Comparison of ENCODE assay signal across 11 cellular contexts in the genomic region with DNA sequence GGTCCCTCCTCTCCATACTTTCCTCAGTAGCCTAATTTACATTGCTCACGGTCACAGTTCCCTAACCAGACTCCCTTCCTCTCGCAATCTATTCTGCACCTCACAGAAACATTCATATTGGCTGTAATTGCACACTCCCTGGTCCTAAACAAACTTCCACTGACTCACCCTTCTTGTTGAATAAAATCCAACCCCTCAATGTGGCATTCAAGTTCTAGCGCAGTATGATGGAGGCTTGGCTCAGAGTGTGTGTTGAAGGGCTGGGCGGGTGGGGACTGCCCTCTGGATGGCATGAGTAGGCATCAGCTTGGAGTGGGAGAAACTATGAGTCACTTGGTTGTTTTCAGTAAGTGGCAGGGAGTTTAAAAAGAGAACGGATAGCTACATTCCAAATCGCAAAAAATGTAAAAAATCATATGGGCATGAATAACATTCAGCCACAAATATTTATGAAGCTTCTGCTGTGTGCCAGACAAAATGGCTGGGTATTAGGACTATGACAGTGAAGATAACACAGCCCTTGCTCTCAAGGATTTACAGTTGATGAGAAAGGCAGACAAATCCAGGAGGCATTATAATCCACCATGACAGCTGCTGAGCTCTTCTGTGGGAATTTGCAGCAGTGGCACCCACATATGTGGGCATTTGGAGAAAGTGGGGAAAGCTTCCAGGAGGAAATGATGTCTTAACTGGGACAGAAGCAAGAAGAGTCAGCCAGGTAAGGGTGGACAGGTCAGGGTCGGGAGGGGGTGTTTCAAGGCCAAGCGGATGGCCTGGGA. TPM values are rescaled to one million over a fixed set of nuclear protein-coding genes. Genes with fewer than 3 reads are reported as not detected.
DNase-seq lines count a peak whose midpoint lies in the region; ATAC-seq, FAIRE-seq and TF ChIP-seq lines count a peak whose summit lies in the region.
"Had no signal": no experiment of that assay in that cellular context is flagged by ENCODE, and none has a peak within 500 bp of the region (broad histone marks: within the 10 kb centered on the region; RNA-seq: fewer than 3 reads in every experiment).

No MANE protein-coding gene starts in this region.

- BruUV-seq in MCF 10A (replicated peaks; lab: Mats Ljungman, UMichigan): TSS peak; percentile 62

- POLR2A ChIA-PET in MCF 10A (lab: Yijun Ruan, JAX): interaction anchor here (0.5 to 5.7 kb wide), 24 partner anchors 9 to 1558 kb away, joined by 3 to 130 read pairs (median 4); partner anchors contain the start of genes B3GALNT2 and LYST
- POLR2A ChIA-PET in activated naive CD8-positive, alpha-beta T cell treated with anti-CD3 and anti-CD28 coated beads, Interleukin-2, amount 10 ng/mL, durations not matched to agents 7 days and 5 days (lab: Charles Lee): no interaction called here

- intact Hi-C loops in MCF 10A (cut with micrococcal nuclease): loop anchor here (1.0 kb wide), 2 partner anchors 8 to 37 kb away; no protein-coding TSS in a partner anchor
- intact Hi-C loops in breast epithelium (cut with DNase I; ENCODE audit: low total_unique reads): no loop called here

- H3K27ac Mint-ChIP-seq in MCF 10A (ENCODE audit: low read depth, unreplicated experiment): peak overlapping the region; percentile 99
- peak overlapping the region; percentile 9 for H3K27ac Mint-ChIP-seq in activated naive CD8-positive, alpha-beta T cell treated with anti-CD3 and anti-CD28 coated beads, Interleukin-2, amount 10 ng/mL, durations not matched to agents 7 days and 5 days
- H3K27ac Mint-ChIP-seq: CD4-positive, alpha-beta T cell had no signal

- H3K36me3 ChIP-seq in breast epithelium: no peaks in the 10 kb centered on the region
- H3K36me3 ChIP-seq in keratinocyte (ENCODE audit: control insufficient read depth in 2 of 2, extremely low read depth in 1 of 2, insufficient read depth in 2 of 2, low read length in 2 of 2): no peaks in the 10 kb centered on the region
- no peaks in the 10 kb centered on the region for H3K36me3 ChIP-seq in urinary bladder (ENCODE audit: insufficient read depth)
- H3K36me3 ChIP-seq: heart left ventricle had no signal

- CTCF ChIA-PET in MCF 10A (lab: Yijun Ruan, JAX): interaction anchor here (0.5 to 5.7 kb wide), 19 partner anchors 9 to 408 kb away, joined by 3 to 65 read pairs (median 5); partner anchors contain the start of genes B3GALNT2 and LYST

- DNase-seq in MCF 10A (ENCODE audit: unreplicated experiment) (peak; percentile 100), breast epithelium (ENCODE audit: low spot score in 2 of 2) (no peak), keratinocyte (ENCODE audit: low read depth, low spot score) (peak; percentile 93)
- DNase-seq in activated naive CD8-positive, alpha-beta T cell treated with anti-CD3 and anti-CD28 coated beads, Interleukin-2, amount 10 ng/mL, durations not matched to agents 7 days and 5 days: no peak
- DNase-seq in stimulated activated CD4-positive, alpha-beta T cell treated with anti-CD3 and anti-CD28 coated beads, Interleukin-4, amount 100 ng/mL, for 24 hours: no peak
- no peak for DNase-seq in activated CD8-positive, alpha-beta memory T cell treated with anti-CD3 and anti-CD28 coated beads, Interleukin-2, amount 50 U/mL, for 48 hours
- DNase-seq in activated CD8-positive, alpha-beta memory T cell treated with anti-CD3 and anti-CD28 coated beads for 24 hours: no peak
- DNase-seq: CD4-positive, alpha-beta T cell; heart left ventricle; stimulated activated CD4-positive, alpha-beta T cell treated with anti-CD3 and anti-CD28 coated beads, Interleukin-2, amount 100 ng/mL, for 24 hours had no signal

- no peaks in the 10 kb centered on the region for H4K20me1 ChIP-seq in keratinocyte (ENCODE audit: control insufficient read depth, extremely low read depth, insufficient read depth, low read length)

- H3K36me3 Mint-ChIP-seq in MCF 10A (ENCODE audit: insufficient read depth, unreplicated experiment): no peaks in the 10 kb centered on the region
- no peaks in the 10 kb centered on the region for H3K36me3 Mint-ChIP-seq in activated naive CD8-positive, alpha-beta T cell treated with anti-CD3 and anti-CD28 coated beads, Interleukin-2, amount 10 ng/mL, durations not matched to agents 7 days and 5 days

- H3K27me3 ChIP-seq in breast epithelium: no peaks in the 10 kb centered on the region
- no peaks in the 10 kb centered on the region for H3K27me3 ChIP-seq in keratinocyte (ENCODE audit: control insufficient read depth, extremely low read depth, insufficient read depth, low read length)
- H3K27me3 ChIP-seq: heart left ventricle had no signal

- no peak for TF ChIP-seq POLR2A in breast epithelium (IDR thresholded peaks at IDR 0.05)

- dilution Hi-C loops in keratinocyte (cut with MboI; ENCODE audit: extremely low pct_ligation_motif_present, low sequenced_read_pairs): no loop called here

- peak; percentile 87 for FAIRE-seq in keratinocyte (lab: Jason Lieb, UNC)

- no peaks in the 10 kb centered on the region for H3K27me3 Mint-ChIP-seq in MCF 10A (ENCODE audit: insufficient read depth, unreplicated experiment)
- H3K27me3 Mint-ChIP-seq in activated naive CD8-positive, alpha-beta T cell treated with anti-CD3 and anti-CD28 coated beads, Interleukin-2, amount 10 ng/mL, durations not matched to agents 7 days and 5 days: no peaks in the 10 kb centered on the region
- H3K27me3 Mint-ChIP-seq: CD4-positive, alpha-beta T cell had no signal

- peak overlapping the region in 1 of 2 donors; percentile 32 for H3K27ac ChIP-seq in breast epithelium
- peak overlapping the region; percentile 100 for H3K27ac ChIP-seq in keratinocyte (ENCODE audit: control insufficient read depth, insufficient read depth, low read length)
- peak overlapping the region; percentile 64 for H3K27ac ChIP-seq in urinary bladder (ENCODE audit: low read depth)

- no peak for ATAC-seq in activated naive CD8-positive, alpha-beta T cell treated with anti-CD3 and anti-CD28 coated beads, Interleukin-2, amount 10 ng/mL, durations not matched to agents 7 days and 5 days (ENCODE audit: low read depth)

- TF ChIP-seq CTCF in MCF 10A (IDR thresholded peaks at IDR 0.05; ENCODE audit: unreplicated experiment) (no peak), breast epithelium (IDR thresholded peaks at IDR 0.05) (no peak), keratinocyte (optimal IDR thresholded peaks at IDR 0.05 in 1 of 3, IDR thresholded peaks at IDR 0.05 in 1 of 3, conservative IDR thresholded peaks at IDR 0.05 in 1 of 3; ENCODE audit: extremely low read depth in 1 of 3, insufficient read depth in 2 of 3, low read length in 3 of 3) (no peak)

- H3K4me1 Mint-ChIP-seq in MCF 10A (ENCODE audit: insufficient read depth, unreplicated experiment): peaks cover 55% of the 10 kb centered on the region
- H3K4me1 Mint-ChIP-seq in activated naive CD8-positive, alpha-beta T cell treated with anti-CD3 and anti-CD28 coated beads, Interleukin-2, amount 10 ng/mL, durations not matched to agents 7 days and 5 days: peaks cover 12% of the 10 kb centered on the region

- H3K4me1 ChIP-seq in breast epithelium: no peaks in the 10 kb centered on the region
- H3K4me1 ChIP-seq in keratinocyte (ENCODE audit: control insufficient read depth, extremely low read depth, insufficient read depth, low read length): peaks cover 59% of the 10 kb centered on the region
- no peaks in the 10 kb centered on the region for H3K4me1 ChIP-seq in urinary bladder (ENCODE audit: insufficient read depth)

- peak overlapping the region; percentile 64 for H2AFZ ChIP-seq in keratinocyte (ENCODE audit: control insufficient read depth, low read length)

- H3K9me3 Mint-ChIP-seq in MCF 10A (ENCODE audit: unreplicated experiment): no peaks in the 10 kb centered on the region
- peaks cover under 1% of the 10 kb centered on the region for H3K9me3 Mint-ChIP-seq in activated naive CD8-positive, alpha-beta T cell treated with anti-CD3 and anti-CD28 coated beads, Interleukin-2, amount 10 ng/mL, durations not matched to agents 7 days and 5 days
- H3K9me3 Mint-ChIP-seq: CD4-positive, alpha-beta T cell had no signal

- peaks cover 2% of the 10 kb centered on the region for H3K79me2 ChIP-seq in keratinocyte (ENCODE audit: control insufficient read depth, insufficient read depth, low read length)

- H3K4me3 ChIP-seq in breast epithelium (no peak overlapping the region), keratinocyte (ENCODE audit: control insufficient read depth in 2 of 3, extremely low read depth in 1 of 3, insufficient read depth in 2 of 3, low read depth in 1 of 3, low read length in 3 of 3) (peak overlapping the region; percentile 31 to 36 (median 33)), urinary bladder (ENCODE audit: low read depth, low read length) (no peak overlapping the region)
- H3K4me3 ChIP-seq: heart left ventricle had no signal

- 59% methylated on average over 8 of the region's 8 CpGs for WGBS in urinary bladder

- H3K4me3 Mint-ChIP-seq in MCF 10A (ENCODE audit: unreplicated experiment): peak overlapping the region; percentile 22
- H3K4me3 Mint-ChIP-seq in activated naive CD8-positive, alpha-beta T cell treated with anti-CD3 and anti-CD28 coated beads, Interleukin-2, amount 10 ng/mL, durations not matched to agents 7 days and 5 days: no peak overlapping the region
- H3K4me3 Mint-ChIP-seq: CD4-positive, alpha-beta T cell had no signal

- peak overlapping the region; percentile 91 for H3K4me2 ChIP-seq in keratinocyte (ENCODE audit: control insufficient read depth, extremely low read depth, insufficient read depth, low read depth, low read length)

- H3K9me1 ChIP-seq in keratinocyte (ENCODE audit: control insufficient read depth, extremely low read depth, insufficient read depth, low read length): no peaks in the 10 kb centered on the region

- H3K9ac ChIP-seq in keratinocyte (ENCODE audit: control insufficient read depth, extremely low read depth, insufficient read depth, low read length): peak overlapping the region; percentile 87

- H3K9me3 ChIP-seq in breast epithelium: no peaks in the 10 kb centered on the region
- no peaks in the 10 kb centered on the region for H3K9me3 ChIP-seq in keratinocyte (ENCODE audit: control insufficient read depth, low read depth, low read length)
- H3K9me3 ChIP-seq: heart left ventricle had no signal

RNA-seq across cellular contexts. Expression of gene LYST, which starts 42.2 kb away (rescaled TPM):
- 23.9 and 37.4 TPM in 2 replicates for total RNA-seq in MCF 10A (2022)
- 10 to 100 TPM; 63.3 to 78.3 (median 66.1) TPM for total RNA-seq in breast epithelium
- 10 to 100 TPM; 52.8 to 61.2 TPM for total RNA-seq in activated naive CD8-positive, alpha-beta T cell treated with anti-CD3 and anti-CD28 coated beads, Interleukin-2, amount 10 ng/mL, durations not matched to agents 7 days and 5 days
- 9.5 to 30.9 TPM (median 24.7 TPM) in 3 replicates for polyA plus RNA-seq in keratinocyte
- 29.2 TPM for polyA plus RNA-seq in keratinocyte (2011; ENCODE audit: low read depth)
- polyA plus RNA-seq in keratinocyte (2011; cell fraction: cytosol; rRNA removed): 5.9 and 13.2 TPM in 2 replicates
- polyA plus RNA-seq in keratinocyte (2011; cell fraction: nucleus; rRNA removed): 49.0 and 52.9 TPM in 2 replicates
- polyA plus RNA-seq in keratinocyte (2012; ENCODE audit: low replicate concordance): 7.7 and 20.9 TPM in 2 replicates
- polyA minus RNA-seq in keratinocyte: 13.1 to 108 TPM (median 83.3 TPM) in 3 replicates
- 11.1 TPM for polyA minus RNA-seq in keratinocyte (2011; cell fraction: cytosol; rRNA and poly(A)+ RNA removed)
- polyA minus RNA-seq in keratinocyte (2011; cell fraction: nucleus; rRNA and poly(A)+ RNA removed): 126 and 238 TPM in 2 replicates
- 62.7 TPM for total RNA-seq in urinary bladder
- 10.6 TPM for polyA plus RNA-seq in urinary bladder

Comparison
In these comparisons a context has a peak if more than half of its experiments do, and no peak if none do; other contexts are left out.
1. DNase-seq: peak in MCF 10A (single experiment) and keratinocyte (single experiment); none in breast epithelium (0 of 2), activated naive CD8-positive, alpha-beta T cell treated with anti-CD3 and anti-CD28 coated beads, Interleukin-2, amount 10 ng/mL, durations not matched to agents 7 days and 5 days (single experiment), stimulated activated CD4-positive, alpha-beta T cell treated with anti-CD3 and anti-CD28 coated beads, Interleukin-4, amount 100 ng/mL, for 24 hours (single experiment), activated CD8-positive, alpha-beta memory T cell treated with anti-CD3 and anti-CD28 coated beads, Interleukin-2, amount 50 U/mL, for 48 hours (single experiment) and activated CD8-positive, alpha-beta memory T cell treated with anti-CD3 and anti-CD28 coated beads for 24 hours (single experiment).
2. H3K4me3 ChIP-seq: peak in keratinocyte (3 of 3); none in breast epithelium (0 of 3) and urinary bladder (single experiment).